ENCODE assay signal across 8 cellular contexts in the genomic region with DNA sequence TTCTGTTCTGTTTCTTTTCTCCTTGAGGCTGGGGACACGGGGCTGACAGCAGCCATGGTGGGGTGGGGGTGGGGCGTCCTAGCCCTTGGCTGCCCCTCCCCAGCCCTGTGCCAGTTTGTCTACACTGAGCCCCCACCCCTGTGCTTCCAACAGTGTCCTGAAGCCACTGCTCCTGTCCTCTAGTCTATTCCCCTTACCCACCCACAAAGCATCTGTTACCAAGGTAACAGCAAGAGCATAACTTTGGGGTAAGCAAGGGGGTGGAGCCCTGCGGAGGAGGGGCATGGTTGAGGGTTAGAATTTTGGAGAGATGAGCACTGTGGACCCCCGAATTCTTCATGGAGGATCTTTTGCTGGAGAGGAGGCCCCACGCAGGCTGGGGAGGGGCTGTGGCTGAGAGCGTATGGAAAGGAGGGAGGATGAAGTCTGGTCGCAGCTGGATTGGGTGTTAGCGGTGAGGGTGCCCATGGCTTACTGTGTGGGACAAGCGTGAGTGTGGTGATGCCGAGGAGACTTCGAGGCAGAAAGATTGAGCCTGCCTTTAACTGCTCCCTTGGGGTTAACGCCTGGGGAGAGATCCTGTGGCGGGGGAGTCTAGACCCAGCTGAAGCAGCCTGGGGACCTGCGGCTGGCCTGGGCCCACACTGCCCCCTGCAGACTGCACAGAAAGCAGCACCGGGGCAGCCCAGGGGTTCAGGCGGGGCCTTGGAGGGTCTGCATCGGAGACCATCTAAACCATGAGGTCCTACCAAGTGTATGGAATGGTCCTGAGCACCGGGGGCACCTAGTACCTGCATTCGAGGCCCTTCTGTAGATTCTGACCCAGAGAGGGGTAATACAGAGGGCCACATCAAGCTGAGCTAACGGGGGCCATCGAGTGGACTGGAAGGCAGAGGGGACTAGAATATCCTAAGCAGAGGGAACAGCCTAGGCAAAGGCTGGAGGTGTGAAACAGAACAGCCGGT. TPM values are rescaled to one million over a fixed set of nuclear protein-coding genes. Genes with fewer than 3 reads are reported as not detected.
A peak's percentile ranks its signal among the peaks of the same experiment; 100 is the strongest.
DNase-seq lines count a peak whose midpoint lies in the region; ATAC-seq, FAIRE-seq and TF ChIP-seq lines count a peak whose summit lies in the region.

No MANE protein-coding gene starts in this region.

- no peak for FAIRE-seq in RCC 7860 (lab: Jason Lieb, UNC)

- no peak overlapping the region for H3K9ac ChIP-seq in OCI-LY3 (ENCODE audit: low read length)

- H3K36me3 ChIP-seq in OCI-LY3 (replicated peaks; ENCODE audit: low read depth, low read length), result no peaks in the 10 kb centered on the region

- peak; percentile 85 for TF ChIP-seq CTCF in OCI-LY3 (IDR thresholded peaks at IDR 0.05; ENCODE audit: low read depth, low read length)

- H3K4me3 ChIP-seq in OCI-LY3 (ENCODE audit: low read length), result peak overlapping the region; percentile 43

- H2AFZ ChIP-seq in OCI-LY3 (ENCODE audit: low read depth, low read length), result peak overlapping the region; percentile 12

- DNase-seq in SKM-1 treated with dmso at 0.1 percent for 144 hours (lab: John Stamatoyannopoulos, UW; ENCODE audit: unreplicated experiment) (peak; percentile 9), SKM-1 (lab: John Stamatoyannopoulos, UW; ENCODE audit: unreplicated experiment) (no peak), head of caudate nucleus (peak in 39 of 42 donors; percentile 44 to 82 (median 63)), sciatic nerve (ENCODE audit: low spot score) (no peak), RCC 7860 (ENCODE audit: low spot score) (no peak)
- peak; percentile 83 for DNase-seq in activated effector memory CD4-positive, alpha-beta T cell treated with anti-CD3 and anti-CD28 coated beads, Interleukin-2, amount 50 U/mL, for 16 hours

- H3K27me3 ChIP-seq in OCI-LY3 (ENCODE audit: low read depth, low read length), result peaks cover 7% of the 10 kb centered on the region; the same call in 1 of the 2 replicates

- intact Hi-C loops in head of caudate nucleus (cut with DNase I), result no loop called here
- intact Hi-C loops in sciatic nerve (cut with DNase I), result no loop called here

- H4K20me1 ChIP-seq in OCI-LY3 (ENCODE audit: insufficient read depth, low read length), result no peaks in the 10 kb centered on the region

- H3K4me2 ChIP-seq in OCI-LY3 (ENCODE audit: low read length), result peak overlapping the region; percentile 65

- H3K79me2 ChIP-seq in OCI-LY3 (ENCODE audit: low read length), result no peaks in the 10 kb centered on the region

- H3K27ac ChIP-seq in OCI-LY3 (ENCODE audit: low read length), result no peak overlapping the region

- no peaks in the 10 kb centered on the region for H3K9me3 ChIP-seq in OCI-LY3 (ENCODE audit: insufficient read depth, low read length)

- peak; percentile 82 for ATAC-seq in sciatic nerve
- no peak for ATAC-seq in GM18511 (IDR thresholded peaks at IDR 0.05; ENCODE audit: unreplicated experiment)

- peaks cover 13% of the 10 kb centered on the region for H3K4me1 ChIP-seq in OCI-LY3 (ENCODE audit: low read length)

RNA-seq across cellular contexts. Expression of a gene that starts 6.1 kb away (rescaled TPM):
- total RNA-seq in sciatic nerve, result 0.49 TPM

RNA-seq across cellular contexts. Expression of a gene that starts 31.8 kb away (rescaled TPM):
- total RNA-seq in sciatic nerve, result 1,170 TPM

RNA-seq across cellular contexts. Expression of a gene that starts 34.4 kb away (rescaled TPM):
- total RNA-seq in sciatic nerve, result 16.9 TPM

Comparison
In these comparisons a context has a peak if more than half of its experiments do, and no peak if none do; other contexts are left out.
1. DNase-seq: peak in SKM-1 treated with dmso at 0.1 percent for 144 hours (single experiment), activated effector memory CD4-positive, alpha-beta T cell treated with anti-CD3 and anti-CD28 coated beads, Interleukin-2, amount 50 U/mL, for 16 hours (single experiment) and head of caudate nucleus (39 of 42); none in SKM-1 (single experiment), sciatic nerve (single experiment) and RCC 7860 (single experiment).